Comparison of ENCODE assay signal across 8 cellular contexts in the genomic region with DNA sequence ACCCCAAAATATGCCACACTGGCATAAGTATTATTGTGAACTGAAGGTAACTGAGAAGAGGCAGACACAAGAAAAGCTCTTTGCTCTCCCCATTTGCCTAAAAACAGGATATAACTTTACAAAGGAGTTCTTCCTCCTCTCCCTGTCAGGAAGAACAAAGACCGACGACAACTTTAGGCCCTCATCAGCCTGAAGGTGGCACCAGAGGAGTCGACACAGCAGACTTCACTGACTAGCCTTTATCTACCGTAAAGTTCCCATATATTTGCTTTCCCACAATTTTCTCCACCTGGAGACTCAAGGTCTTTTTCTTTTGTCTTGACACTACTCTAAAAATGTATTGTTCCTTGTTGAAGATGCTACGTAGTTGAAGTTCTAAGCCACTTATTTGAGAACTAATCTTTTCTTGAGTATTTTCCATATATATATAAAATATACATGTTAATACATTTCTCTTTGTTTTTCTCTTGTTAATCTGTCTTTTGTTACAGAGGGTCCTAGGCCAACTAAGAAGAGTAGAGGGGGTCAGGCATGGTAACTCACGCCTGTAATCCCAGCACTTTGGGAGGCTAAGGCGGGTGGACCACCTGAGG. TPM values are rescaled to one million over a fixed set of nuclear protein-coding genes. Genes with fewer than 3 reads are reported as not detected.
A peak's percentile ranks its signal among the peaks of the same experiment; 100 is the strongest.
DNase-seq lines count a peak whose midpoint lies in the region; ATAC-seq and TF ChIP-seq lines count a peak whose summit lies in the region.

No MANE protein-coding gene starts in this region.

- no peak overlapping the region for H3K4ac ChIP-seq in neuronal stem cell (ENCODE audit: low read length)

- no peak for TF ChIP-seq POLR2A in gastroesophageal sphincter (IDR thresholded peaks at IDR 0.05)

- no peak overlapping the region for H2AK5ac ChIP-seq in neuronal stem cell (ENCODE audit: low read depth, low read length)

- intact Hi-C loops in activated B cell treated with CpG ODN at 0.5 μM for 24 hours (cut with micrococcal nuclease): loop anchor here (1.0 kb wide), 3 partner anchors 19 to 80 kb away; no protein-coding TSS in a partner anchor

- H3K4me2 ChIP-seq in neuronal stem cell (ENCODE audit: insufficient read depth, low read length, poor library complexity, severe bottlenecking): no peak overlapping the region

- H3K36me3 ChIP-seq in gastroesophageal sphincter (no peaks in the 10 kb centered on the region), neuronal stem cell (replicated peaks in 1 of 2; ENCODE audit: control insufficient read depth in 2 of 2, insufficient read depth in 2 of 2, low read length in 2 of 2) (no peaks in the 10 kb centered on the region)

- no peak overlapping the region for H3K27ac Mint-ChIP-seq in activated B cell treated with CpG ODN at 0.5 μM for 24 hours

- no peak overlapping the region for H3K14ac ChIP-seq in neuronal stem cell (ENCODE audit: low read length)

- H3K4me1 ChIP-seq in gastroesophageal sphincter (peaks cover 0 to 4% (median 0%) of the 10 kb centered on the region in 3 donors), neuronal stem cell (ENCODE audit: control insufficient read depth in 2 of 2, insufficient read depth in 1 of 2, low read depth in 1 of 2, low read length in 2 of 2) (peaks cover 0 to 7% of the 10 kb centered on the region in 2 donors)

- no peak overlapping the region for H4K8ac ChIP-seq in neuronal stem cell (ENCODE audit: low read depth, low read length)

- H3K4me3 Mint-ChIP-seq in activated B cell treated with CpG ODN at 0.5 μM for 24 hours: no peak overlapping the region

- DNase-seq in stimulated activated CD4-positive, alpha-beta T cell treated with anti-CD3 and anti-CD28 coated beads, Interleukin-12 subunit alpha, Interleukin-12 subunit beta, amount 100 ng/mL, for 48 hours (ENCODE audit: low read depth in 2 of 3, low spot score in 1 of 3): peak in 2 of 3 donors; percentile 26 to 36
- DNase-seq in stimulated activated CD4-positive, alpha-beta T cell treated with anti-CD3 and anti-CD28 coated beads, Interleukin-12 subunit alpha, Interleukin-12 subunit beta, amount 100 ng/mL, for 4 hours: no peak
- DNase-seq in activated B cell treated with CpG ODN at 0.5 μM for 24 hours: no peak
- DNase-seq in neuronal stem cell (ENCODE audit: low spot score): peak; percentile 14
- no peak for DNase-seq in NCI-H2171 (lab: John Stamatoyannopoulos, UW)

- ATAC-seq in activated B cell treated with CpG ODN at 0.5 μM for 24 hours (ENCODE audit: low read depth) (peak; percentile 58), gastroesophageal sphincter (peak; percentile 77), GM19452 (IDR thresholded peaks at IDR 0.05; ENCODE audit: unreplicated experiment) (no peak)

- H3K79me1 ChIP-seq in neuronal stem cell (ENCODE audit: low read depth, low read length): no peaks in the 10 kb centered on the region

- H2AFZ ChIP-seq in neuronal stem cell (ENCODE audit: low read length): peak overlapping the region; percentile 83

- 0 to 13% methylated on average over 4 to 5 of the region's 7 CpGs for WGBS in gastroesophageal sphincter (ENCODE audit: low coverage in 1 of 2), 2 donors
- WGBS in neuronal stem cell (ENCODE audit: extremely low coverage in 2 of 2, insufficient read length in 2 of 2, insufficient replicate concordance in 1 of 2), 2 donors: no CpG with 5 or more reads among the region's 7 CpGs

- H3K27me3 Mint-ChIP-seq in activated B cell treated with CpG ODN at 0.5 μM for 24 hours: peaks cover 4% of the 10 kb centered on the region

- H3K4me1 Mint-ChIP-seq in activated B cell treated with CpG ODN at 0.5 μM for 24 hours: peaks cover 8% of the 10 kb centered on the region

- CTCF ChIA-PET in activated B cell treated with CpG ODN at 0.5 μM for 24 hours (lab: Charles Lee): interaction anchor here (1.0 to 13.4 kb wide), 8 partner anchors 18 to 170 kb away, joined by 3 to 209 read pairs (median 4); partner anchors contain the start of genes CX3CR1 and XIRP1

- POLR2A ChIA-PET in activated B cell treated with CpG ODN at 0.5 μM for 24 hours (lab: Charles Lee): no interaction called here

- no peak overlapping the region for H2BK12ac ChIP-seq in neuronal stem cell (ENCODE audit: low read length)

- no peak overlapping the region for H2BK5ac ChIP-seq in neuronal stem cell (ENCODE audit: low read length)

- TF ChIP-seq EP300 in gastroesophageal sphincter (IDR thresholded peaks at IDR 0.05): no peak

- H3K27ac ChIP-seq in gastroesophageal sphincter (no peak overlapping the region), neuronal stem cell (replicated peaks; ENCODE audit: low read length) (no peak overlapping the region)

- H3K9me3 ChIP-seq in gastroesophageal sphincter (peaks cover 0 to 5% (median 0%) of the 10 kb centered on the region in 3 donors), neuronal stem cell (replicated peaks in 1 of 2; ENCODE audit: control insufficient read depth in 2 of 2, insufficient read depth in 1 of 2, low read depth in 1 of 2, low read length in 2 of 2) (no peaks in the 10 kb centered on the region)

- peaks cover 5% of the 10 kb centered on the region for H3K27me3 ChIP-seq in gastroesophageal sphincter
- H3K27me3 ChIP-seq in neuronal stem cell (ENCODE audit: control insufficient read depth in 3 of 3, insufficient read depth in 3 of 3, low read depth in 1 of 3, low read length in 3 of 3): peaks cover 0 to 11% (median 0%) of the 10 kb centered on the region in 3 experiments

- no peak overlapping the region for H3K9ac ChIP-seq in neuronal stem cell (ENCODE audit: low read depth, low read length, poor library complexity)

- H3K9me3 Mint-ChIP-seq in activated B cell treated with CpG ODN at 0.5 μM for 24 hours: no peaks in the 10 kb centered on the region

- H3K4me3 ChIP-seq in gastroesophageal sphincter: no peak overlapping the region
- no peak overlapping the region for H3K4me3 ChIP-seq in neuronal stem cell (ENCODE audit: low read length in 2 of 2)

- no peaks in the 10 kb centered on the region for H3K36me3 Mint-ChIP-seq in activated B cell treated with CpG ODN at 0.5 μM for 24 hours (ENCODE audit: low read depth)

- no peak overlapping the region for H2BK15ac ChIP-seq in neuronal stem cell (ENCODE audit: low read length)

- TF ChIP-seq CTCF in LNCAP (IDR thresholded peaks at IDR 0.05): peak; percentile 72
- TF ChIP-seq CTCF in activated B cell treated with CpG ODN at 0.5 μM for 24 hours (IDR thresholded peaks at IDR 0.05): peak; percentile 18
- TF ChIP-seq CTCF in gastroesophageal sphincter (IDR thresholded peaks at IDR 0.05): peak; percentile 26 to 70 (median 54)

- H3K23ac ChIP-seq in neuronal stem cell (ENCODE audit: low read depth, low read length, poor library complexity): no peak overlapping the region

- no peak overlapping the region for H4K91ac ChIP-seq in neuronal stem cell (ENCODE audit: low read depth, low read length, poor library complexity)

- no peak overlapping the region for H3K18ac ChIP-seq in neuronal stem cell (ENCODE audit: low read length)

- H2BK120ac ChIP-seq in neuronal stem cell (ENCODE audit: low read depth, low read length): no peak overlapping the region

RNA-seq across cellular contexts. Expression of gene XIRP1, which starts 16.2 kb away (rescaled TPM):
- total RNA-seq in activated B cell treated with CpG ODN at 0.5 μM for 24 hours (0.29 and 0.60 TPM in 2 replicates), gastroesophageal sphincter (under 1 TPM in 1 of 4 donors, not detected in 3; 0.40 TPM)
- polyA plus RNA-seq in neuronal stem cell (2013, experiment 1 of 2): not detected
- polyA plus RNA-seq in neuronal stem cell (2013, experiment 2 of 2): 0.01 TPM

RNA-seq across cellular contexts. Expression of gene CSRNP1, which starts 55.2 kb away (rescaled TPM):
- total RNA-seq in activated B cell treated with CpG ODN at 0.5 μM for 24 hours (17.5 and 18.1 TPM in 2 replicates), gastroesophageal sphincter (10 to 100 TPM; 30.4 to 59.0 (median 40.8) TPM)
- 4.6 TPM for polyA plus RNA-seq in neuronal stem cell (2013, experiment 1 of 2)
- polyA plus RNA-seq in neuronal stem cell (2013, experiment 2 of 2): 4.5 TPM

Comparison
In these comparisons a context has a peak if more than half of its experiments do, and no peak if none do; other contexts are left out.
1. DNase-seq: peak in stimulated activated CD4-positive, alpha-beta T cell treated with anti-CD3 and anti-CD28 coated beads, Interleukin-12 subunit alpha, Interleukin-12 subunit beta, amount 100 ng/mL, for 48 hours (2 of 3) and neuronal stem cell (single experiment); none in stimulated activated CD4-positive, alpha-beta T cell treated with anti-CD3 and anti-CD28 coated beads, Interleukin-12 subunit alpha, Interleukin-12 subunit beta, amount 100 ng/mL, for 4 hours (single experiment), activated B cell treated with CpG ODN at 0.5 μM for 24 hours (single experiment) and NCI-H2171 (single experiment).
2. CTCF ChIP-seq: peak in every context shown above with its lines; median percentile 72 in LNCAP; 54 in gastroesophageal sphincter; 18 in activated B cell treated with CpG ODN at 0.5 μM for 24 hours.